Comparison of ENCODE assay signal across 9 cellular contexts in the genomic region with DNA sequence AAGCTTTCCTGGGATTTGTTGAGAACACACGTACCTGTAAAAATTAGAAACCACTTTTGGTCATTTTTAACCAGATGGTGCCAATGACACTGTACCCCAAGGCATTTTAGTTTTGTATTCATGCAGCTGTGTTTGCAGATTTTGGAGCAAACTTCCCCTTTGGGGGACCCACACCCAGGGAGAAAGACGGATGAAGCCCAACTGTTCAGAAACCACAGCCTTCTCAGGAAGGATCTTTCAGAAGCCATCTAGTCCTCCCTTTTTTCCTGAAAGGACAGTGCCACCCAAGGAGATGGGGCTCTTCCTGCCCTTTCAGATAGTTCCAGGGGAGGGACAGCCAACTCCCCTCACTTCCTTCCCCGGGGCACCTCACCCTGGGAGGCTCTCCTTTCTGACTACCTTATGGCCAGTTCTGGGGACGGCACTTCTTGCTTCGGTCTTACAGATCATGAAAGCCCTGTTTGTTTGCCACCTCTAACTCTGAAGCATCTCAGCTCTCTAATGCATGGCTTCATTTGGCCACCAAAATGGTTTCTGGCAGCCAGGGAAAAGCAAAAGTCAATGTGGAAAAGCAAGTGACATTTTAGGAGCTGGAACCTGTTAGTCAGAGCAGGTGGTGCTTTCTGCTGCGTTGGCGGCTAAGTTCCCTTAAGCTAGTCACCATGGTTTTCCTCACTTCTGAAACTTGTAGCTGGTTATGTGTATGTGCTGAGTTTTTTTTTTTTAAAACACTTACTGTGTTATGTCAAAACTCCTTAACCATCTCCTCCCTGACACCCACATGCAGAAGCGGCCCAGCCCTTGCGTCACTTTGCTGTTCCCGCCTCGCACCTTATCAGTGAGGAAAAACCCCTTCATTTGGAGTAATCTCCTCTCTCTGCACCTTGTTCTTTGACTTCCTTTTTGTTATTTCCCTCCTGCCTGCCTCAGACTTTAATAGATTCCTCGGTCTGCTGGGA. TPM values are rescaled to one million over a fixed set of nuclear protein-coding genes. Genes with fewer than 3 reads are reported as not detected.
DNase-seq lines count a peak whose midpoint lies in the region; ATAC-seq, FAIRE-seq and TF ChIP-seq lines count a peak whose summit lies in the region.
"Had no signal": no experiment of that assay in that cellular context is flagged by ENCODE, and none has a peak within 500 bp of the region (broad histone marks: within the 10 kb centered on the region; RNA-seq: fewer than 3 reads in every experiment).

No MANE protein-coding gene starts in this region.

- no peak for TF ChIP-seq RAD21 in HepG2 (CRISPR knock-in tag; IDR thresholded peaks at IDR 0.05)

- intact Hi-C loops in activated naive CD4-positive, alpha-beta T cell treated with anti-CD3 and anti-CD28 coated beads for 36 hours (cut with micrococcal nuclease), result loop anchor here (1.0 to 10.0 kb wide), 7 partner anchors 8 to 823 kb away; a partner anchor contains a TSS
- intact Hi-C loops in HepG2 (cut with micrococcal nuclease; ENCODE audit: unreplicated experiment), result no loop called here

- H3K36me3 Mint-ChIP-seq in activated naive CD4-positive, alpha-beta T cell treated with anti-CD3 and anti-CD28 coated beads for 36 hours (ENCODE audit: low read depth), result peaks cover 56% of the 10 kb centered on the region
- no peaks in the 10 kb centered on the region for H3K36me3 Mint-ChIP-seq in activated naive CD4-positive, alpha-beta T cell treated with anti-CD3 and anti-CD28 coated beads, Interleukin-2, amount 10 ng/mL, durations not matched to agents 7 days and 5 days
- H3K36me3 Mint-ChIP-seq in naive B cell, result peaks cover 0 to 4% of the 10 kb centered on the region in 2 donors

- 31% methylated on average over 12 of the region's 12 CpGs for WGBS in HepG2 (ENCODE audit: low lambda C conversion rate)

- H3K79me2 ChIP-seq in HepG2 (ENCODE audit: insufficient read depth, low read length), result no peaks in the 10 kb centered on the region

- H3K4me3 Mint-ChIP-seq in activated naive CD4-positive, alpha-beta T cell treated with anti-CD3 and anti-CD28 coated beads for 36 hours, result peak overlapping the region; percentile 44
- no peak overlapping the region for H3K4me3 Mint-ChIP-seq in activated naive CD4-positive, alpha-beta T cell treated with anti-CD3 and anti-CD28 coated beads, Interleukin-2, amount 10 ng/mL, durations not matched to agents 7 days and 5 days
- peak overlapping the region in 1 of 8 donors; percentile 38 for H3K4me3 Mint-ChIP-seq in naive B cell

- FAIRE-seq in HepG2 (lab: Jason Lieb, UNC), result no peak

- peaks cover 77% of the 10 kb centered on the region for H3K4me1 Mint-ChIP-seq in activated naive CD4-positive, alpha-beta T cell treated with anti-CD3 and anti-CD28 coated beads for 36 hours (ENCODE audit: low read depth)
- H3K4me1 Mint-ChIP-seq in activated naive CD4-positive, alpha-beta T cell treated with anti-CD3 and anti-CD28 coated beads, Interleukin-2, amount 10 ng/mL, durations not matched to agents 7 days and 5 days, result peaks cover 19% of the 10 kb centered on the region
- H3K4me1 Mint-ChIP-seq in naive B cell, result peaks cover 4 to 16% (median 14%) of the 10 kb centered on the region in 3 donors

- H3K27ac ChIP-seq in temporal lobe (ENCODE audit: low read depth, low read length), result peak overlapping the region; percentile 84
- no peak overlapping the region for H3K27ac ChIP-seq in HepG2 (ENCODE audit: extremely low read length, insufficient read depth, low read length)

- no peaks in the 10 kb centered on the region for H3K36me3 ChIP-seq in HepG2 (replicated peaks in 1 of 2; ENCODE audit: control insufficient read depth in 1 of 2, insufficient read depth in 2 of 2, low read length in 2 of 2)

- BruUV-seq in HepG2 (replicated peaks; lab: Mats Ljungman, UMichigan), result no TSS peak

- H4K20me1 ChIP-seq in HepG2 (ENCODE audit: insufficient read depth, low read length), result no peaks in the 10 kb centered on the region

- H3K4me3 ChIP-seq in HepG2 (replicated peaks in 1 of 3; ENCODE audit: insufficient read depth in 1 of 3, low read depth in 2 of 3, low read length in 3 of 3), result no peak overlapping the region

- H2AFZ ChIP-seq in HepG2 (ENCODE audit: low read length), result no peak overlapping the region

- no peak overlapping the region for H3K9ac ChIP-seq in HepG2 (ENCODE audit: insufficient read depth, low read depth, low read length)

- no peaks in the 10 kb centered on the region for H3K4me1 ChIP-seq in HepG2 (ENCODE audit: insufficient read depth, low read length)

- peaks cover 2 to 66% of the 10 kb centered on the region in 2 experiments; a peak in 4 of 5 replicates for H3K27me3 ChIP-seq in HepG2 (ENCODE audit: control insufficient read depth in 1 of 2, insufficient read depth in 2 of 2, low read length in 2 of 2)

- no peak for TF ChIP-seq CTCF in HepG2 (CRISPR knock-in tag; IDR thresholded peaks at IDR 0.05)

- ATAC-seq in naive B cell (ENCODE audit: low read depth in 2 of 2), result peak; percentile 16 to 38
- ATAC-seq in GM21381 (IDR thresholded peaks at IDR 0.05; ENCODE audit: unreplicated experiment), result no peak
- no peak for ATAC-seq in HepG2
- ATAC-seq in HG03432 (IDR thresholded peaks at IDR 0.05; ENCODE audit: unreplicated experiment), result no peak

- in situ Hi-C loops in HepG2 (cut with HindIII; ENCODE audit: extremely low pct_ligation_motif_present, low pct_unique_long_range_greater_than_20kb), result no loop called here

- no peak for TF ChIP-seq POLR2A in HepG2 (IDR thresholded peaks at IDR 0.05; ENCODE audit: insufficient read depth in 1 of 2, low read depth in 2 of 2, low read length in 2 of 2)

- TF ChIP-seq EP300 in HepG2 (IDR thresholded peaks at IDR 0.05; ENCODE audit: low read depth in 2 of 2, low read length in 2 of 2) (no peak), HepG2 (CRISPR knock-in tag; IDR thresholded peaks at IDR 0.05; ENCODE audit: borderline replicate concordance) (no peak)

- H3K9me3 Mint-ChIP-seq in activated naive CD4-positive, alpha-beta T cell treated with anti-CD3 and anti-CD28 coated beads for 36 hours, result no peaks in the 10 kb centered on the region
- no peaks in the 10 kb centered on the region for H3K9me3 Mint-ChIP-seq in activated naive CD4-positive, alpha-beta T cell treated with anti-CD3 and anti-CD28 coated beads, Interleukin-2, amount 10 ng/mL, durations not matched to agents 7 days and 5 days
- H3K9me3 Mint-ChIP-seq in naive B cell, result no peaks in the 10 kb centered on the region

- H3K9me3 ChIP-seq in HepG2 (ENCODE audit: low read length), result no peaks in the 10 kb centered on the region

- DNase-seq in activated naive CD4-positive, alpha-beta T cell treated with anti-CD3 and anti-CD28 coated beads for 36 hours, result peak; percentile 92
- DNase-seq in activated naive CD4-positive, alpha-beta T cell treated with anti-CD3 and anti-CD28 coated beads, Interleukin-2, amount 10 ng/mL, durations not matched to agents 7 days and 5 days, result no peak
- peak; percentile 17 to 18 for DNase-seq in activated CD4-positive, alpha-beta T cell treated with anti-CD3 and anti-CD28 coated beads, Interleukin-2, amount 50 U/mL, for 4 hours
- DNase-seq in naive B cell, result no peak
- no peak for DNase-seq in HepG2 (ENCODE audit: low spot score)
- DNase-seq: mesenchymal stem cell had no signal

- POLR2A ChIA-PET in HepG2 (lab: Yijun Ruan, JAX), result interaction anchor here (1.1 kb wide), 1 partner anchor 10 kb away, joined by 3 read pairs; a partner anchor contains a TSS

- no peaks in the 10 kb centered on the region for H3K27me3 Mint-ChIP-seq in activated naive CD4-positive, alpha-beta T cell treated with anti-CD3 and anti-CD28 coated beads for 36 hours (ENCODE audit: low read depth)
- peaks cover 14% of the 10 kb centered on the region for H3K27me3 Mint-ChIP-seq in activated naive CD4-positive, alpha-beta T cell treated with anti-CD3 and anti-CD28 coated beads, Interleukin-2, amount 10 ng/mL, durations not matched to agents 7 days and 5 days
- H3K27me3 Mint-ChIP-seq in naive B cell, result peaks cover 15 to 36% (median 16%) of the 10 kb centered on the region in 3 donors

- CTCF ChIA-PET in activated naive CD4-positive, alpha-beta T cell treated with anti-CD3 and anti-CD28 coated beads for 36 hours (lab: Charles Lee), result interaction anchor here (1.0 to 5.2 kb wide), 6 partner anchors 8 to 248 kb away, joined by 3 to 54 read pairs (median 6); a partner anchor contains a TSS
- CTCF ChIA-PET in activated naive CD4-positive, alpha-beta T cell treated with anti-CD3 and anti-CD28 coated beads, Interleukin-2, amount 10 ng/mL, durations not matched to agents 7 days and 5 days (lab: Charles Lee), result interaction anchor here (4.4 to 6.8 kb wide), 2 partner anchors 9 to 18 kb away, joined by 29 to 39 read pairs; a partner anchor contains a TSS
- CTCF ChIA-PET in HepG2 (lab: Yijun Ruan, JAX; ENCODE audit: low intra/inter-chr PET ratio, low total read pairs), result no interaction called here

- no peak overlapping the region for H3K4me2 ChIP-seq in HepG2 (ENCODE audit: low read depth, low read length)

- H3K27ac Mint-ChIP-seq in activated naive CD4-positive, alpha-beta T cell treated with anti-CD3 and anti-CD28 coated beads for 36 hours, result peak overlapping the region; percentile 98
- H3K27ac Mint-ChIP-seq in activated naive CD4-positive, alpha-beta T cell treated with anti-CD3 and anti-CD28 coated beads, Interleukin-2, amount 10 ng/mL, durations not matched to agents 7 days and 5 days, result no peak overlapping the region
- H3K27ac Mint-ChIP-seq in naive B cell, result peak overlapping the region in 1 of 6 donors; percentile 9

RNA-seq across cellular contexts. Expression of a gene that starts 10.1 kb away (rescaled TPM):
- 10 to 100 TPM; 42.5 to 44.8 TPM for total RNA-seq in activated naive CD4-positive, alpha-beta T cell treated with anti-CD3 and anti-CD28 coated beads for 36 hours
- under 1 TPM in 5 of 6 donors, not detected in 1; 0.12 to 0.77 (median 0.50) TPM for polyA plus RNA-seq in naive B cell (ENCODE audit: low read depth in 6 of 6)
- 27.5 TPM for total RNA-seq in temporal lobe
- total RNA-seq in HepG2 (2016; rRNA removed; fragmentation: Illumina TruSeq; extraction: Trizol), result 0.21 and 0.24 TPM in 2 replicates
- 0.35 and 0.71 TPM in 2 replicates for total RNA-seq in HepG2 (2016; cell fraction: cytosol; rRNA removed; fragmentation: Illumina TruSeq; extraction: Trizol; ENCODE audit: low read depth)
- 0.13 and 0.22 TPM in 2 replicates for total RNA-seq in HepG2 (2016; cell fraction: insoluble cytoplasmic fraction; rRNA removed; fragmentation: Illumina TruSeq; extraction: Trizol)
- total RNA-seq in HepG2 (2016; cell fraction: membrane; rRNA removed; fragmentation: Illumina TruSeq; extraction: Trizol), result 0.19 and 0.24 TPM in 2 replicates
- 0.28 and 0.37 TPM in 2 replicates for total RNA-seq in HepG2 (2016; cell fraction: nucleus; rRNA removed; fragmentation: Illumina TruSeq; extraction: Trizol)
- polyA plus RNA-seq in HepG2 (2011; rRNA removed), result 0.12 and 0.26 TPM in 2 replicates
- 0.09 and 0.12 TPM in 2 replicates for polyA plus RNA-seq in HepG2 (2011; cell fraction: cytosol; rRNA removed)
- 0.23 and 0.36 TPM in 2 replicates for polyA plus RNA-seq in HepG2 (2011; cell fraction: nucleus; rRNA removed)
- polyA plus RNA-seq in HepG2 (2012), result 0.07 and 0.23 TPM in 2 replicates
- 0.05 and 0.09 TPM in 2 replicates for polyA plus RNA-seq in HepG2 (2016; cell fraction: cytosol; fragmentation: Illumina TruSeq; extraction: Trizol; ENCODE audit: low read depth)
- 0.11 and 0.27 TPM in 2 replicates for polyA plus RNA-seq in HepG2 (2016; cell fraction: insoluble cytoplasmic fraction; fragmentation: Illumina TruSeq; extraction: Trizol; ENCODE audit: low read depth)
- 0.16 and 0.31 TPM in 2 replicates for polyA plus RNA-seq in HepG2 (2016; cell fraction: membrane; fragmentation: Illumina TruSeq; extraction: Trizol; ENCODE audit: low read depth)
- polyA plus RNA-seq in HepG2 (2016; cell fraction: nucleus; fragmentation: Illumina TruSeq; extraction: Trizol; ENCODE audit: insufficient read depth, low read depth), result 0.20 and 0.56 TPM in 2 replicates
- polyA minus RNA-seq in HepG2 (2011; rRNA and poly(A)+ RNA removed; ENCODE audit: low replicate concordance), result 0.78 and 3.1 TPM in 2 replicates
- polyA minus RNA-seq in HepG2 (2011; cell fraction: cytosol; rRNA and poly(A)+ RNA removed), result not detected in 2 replicates
- 0.26 TPM in 1 of 2 replicates, not detected in the other for polyA minus RNA-seq in HepG2 (2011; cell fraction: nucleus; rRNA and poly(A)+ RNA removed)

RNA-seq across cellular contexts. Expression of a gene that starts 26.3 kb away (rescaled TPM):
- total RNA-seq in activated naive CD4-positive, alpha-beta T cell treated with anti-CD3 and anti-CD28 coated beads for 36 hours, result 10 to 100 TPM; 10.9 to 11.5 TPM
- polyA plus RNA-seq in naive B cell (ENCODE audit: low read depth in 6 of 6) (1 to 10 TPM; 4.5 to 7.6 (median 5.8) TPM), HepG2 (2011; rRNA removed) (2.5 and 2.6 TPM in 2 replicates)
- total RNA-seq in temporal lobe (19.4 TPM), HepG2 (2016; rRNA removed; fragmentation: Illumina TruSeq; extraction: Trizol) (4.8 and 6.1 TPM in 2 replicates)
- 1.0 and 1.2 TPM in 2 replicates for total RNA-seq in HepG2 (2016; cell fraction: cytosol; rRNA removed; fragmentation: Illumina TruSeq; extraction: Trizol; ENCODE audit: low read depth)
- 4.8 and 5.9 TPM in 2 replicates for total RNA-seq in HepG2 (2016; cell fraction: insoluble cytoplasmic fraction; rRNA removed; fragmentation: Illumina TruSeq; extraction: Trizol)
- total RNA-seq in HepG2 (2016; cell fraction: membrane; rRNA removed; fragmentation: Illumina TruSeq; extraction: Trizol), result 2.2 and 2.7 TPM in 2 replicates
- total RNA-seq in HepG2 (2016; cell fraction: nucleus; rRNA removed; fragmentation: Illumina TruSeq; extraction: Trizol), result 4.2 and 5.3 TPM in 2 replicates
- 1.4 and 2.1 TPM in 2 replicates for polyA plus RNA-seq in HepG2 (2011; cell fraction: cytosol; rRNA removed)
- polyA plus RNA-seq in HepG2 (2011; cell fraction: nucleus; rRNA removed), result 1.4 and 1.5 TPM in 2 replicates
- polyA plus RNA-seq in HepG2 (2012), result 2.5 and 2.8 TPM in 2 replicates
- polyA plus RNA-seq in HepG2 (2016; cell fraction: cytosol; fragmentation: Illumina TruSeq; extraction: Trizol; ENCODE audit: low read depth), result 0.22 and 0.28 TPM in 2 replicates
- polyA plus RNA-seq in HepG2 (2016; cell fraction: insoluble cytoplasmic fraction; fragmentation: Illumina TruSeq; extraction: Trizol; ENCODE audit: low read depth), result 3.7 TPM in 2 replicates
- 0.66 and 0.70 TPM in 2 replicates for polyA plus RNA-seq in HepG2 (2016; cell fraction: membrane; fragmentation: Illumina TruSeq; extraction: Trizol; ENCODE audit: low read depth)
- polyA plus RNA-seq in HepG2 (2016; cell fraction: nucleus; fragmentation: Illumina TruSeq; extraction: Trizol; ENCODE audit: insufficient read depth, low read depth), result 3.9 and 4.3 TPM in 2 replicates
- 4.2 and 16.5 TPM in 2 replicates for polyA minus RNA-seq in HepG2 (2011; rRNA and poly(A)+ RNA removed; ENCODE audit: low replicate concordance)
- polyA minus RNA-seq in HepG2 (2011; cell fraction: cytosol; rRNA and poly(A)+ RNA removed), result 2.4 and 2.5 TPM in 2 replicates
- polyA minus RNA-seq in HepG2 (2011; cell fraction: nucleus; rRNA and poly(A)+ RNA removed), result 5.3 and 5.9 TPM in 2 replicates

Comparison
In these comparisons a context has a peak if more than half of its experiments do, and no peak if none do; other contexts are left out.
1. DNase-seq: peak in activated naive CD4-positive, alpha-beta T cell treated with anti-CD3 and anti-CD28 coated beads for 36 hours (single experiment) and activated CD4-positive, alpha-beta T cell treated with anti-CD3 and anti-CD28 coated beads, Interleukin-2, amount 50 U/mL, for 4 hours (2 of 2); none in activated naive CD4-positive, alpha-beta T cell treated with anti-CD3 and anti-CD28 coated beads, Interleukin-2, amount 10 ng/mL, durations not matched to agents 7 days and 5 days (single experiment), naive B cell (single experiment) and HepG2 (single experiment).
2. ATAC-seq: peak in naive B cell (2 of 2); none in GM21381 (single experiment), HepG2 (single experiment) and HG03432 (single experiment).
3. RNA of a gene that starts 10.1 kb away (total RNA-seq): 42.5 to 44.8 TPM in activated naive CD4-positive, alpha-beta T cell treated with anti-CD3 and anti-CD28 coated beads for 36 hours and 27.5 TPM in temporal lobe (single experiment); 0.13 to 0.71 TPM in HepG2; every median in the first group is over 10 times any median in the second.